ENCODE assay signal across 24 cellular contexts in genomic region chr9:126700903-126701819, GRCh38.
A peak's percentile ranks its signal among the peaks of the same experiment; 100 is the strongest.
DNase-seq lines count a peak whose midpoint lies in the region; ATAC-seq, FAIRE-seq and TF ChIP-seq lines count a peak whose summit lies in the region.
"Had no signal": no experiment of that assay in that cellular context is flagged by ENCODE, and none has a peak within 500 bp of the region (broad histone marks: within the 10 kb centered on the region; RNA-seq: fewer than 3 reads in every experiment).

No MANE protein-coding gene starts in this region.

- no peak overlapping the region for H3K4me2 ChIP-seq in neuronal stem cell (ENCODE audit: insufficient read depth, low read length, poor library complexity, severe bottlenecking)
- H3K4me2 ChIP-seq: BLaER1 treated with 17β-estradiol and CSF1 and Interleukin-3, amounts not matched to agents 10 nM and 100 nM had no signal

- H2BK5ac ChIP-seq in neuronal stem cell (ENCODE audit: low read length): peak overlapping the region; percentile 30

- H3K23ac ChIP-seq in neuronal stem cell (ENCODE audit: low read depth, low read length, poor library complexity): peak overlapping the region; percentile 27

- TF ChIP-seq POLR2A in H54 (IDR thresholded peaks at IDR 0.05; ENCODE audit: low read depth, low read length): no peak

- H3K4me3 ChIP-seq in coronary artery (no peak overlapping the region), neuronal stem cell (ENCODE audit: low read length in 2 of 2) (no peak overlapping the region)
- H3K4me3 ChIP-seq: BLaER1 treated with 17β-estradiol and CSF1 and Interleukin-3, amounts not matched to agents 10 nM and 100 nM; esophagus squamous epithelium; heart right ventricle; SK-N-MC; thyroid gland had no signal

- FAIRE-seq in H54 (lab: Jason Lieb, UNC): no peak

- WGBS in neuronal stem cell (ENCODE audit: extremely low coverage in 2 of 2, insufficient read length in 2 of 2, insufficient replicate concordance in 1 of 2), 2 donors: no CpG with 5 or more reads among the region's 14 CpGs

- H3K4ac ChIP-seq in neuronal stem cell (ENCODE audit: low read length): no peak overlapping the region

- H3K79me1 ChIP-seq in neuronal stem cell (ENCODE audit: low read depth, low read length): no peaks in the 10 kb centered on the region

- peak; percentile 14 for DNase-seq in left cardiac atrium
- DNase-seq in Right ventricle myocardium inferior (ENCODE audit: missing footprints): no peak
- DNase-seq in coronary artery (ENCODE audit: low spot score): peak; percentile 59
- no peak for DNase-seq in neuronal stem cell (ENCODE audit: low spot score)
- DNase-seq in H54 (ENCODE audit: insufficient read length, low spot score): no peak
- no peak for DNase-seq in NCI-H2171 treated with DMSO at 0.1 percent for 48 hours (lab: John Stamatoyannopoulos, UW)
- DNase-seq: activated CD4-positive, alpha-beta T cell treated with anti-CD3 and anti-CD28 coated beads, Interleukin-2, amount 10 ng/mL, durations not matched to agents 24 days and 14 days; activated CD8-positive, alpha-beta memory T cell treated with anti-CD3 and anti-CD28 coated beads, Interleukin-2, amount 10 ng/mL, durations not matched to agents 7 days and 5 days; activated naive CD4-positive, alpha-beta T cell treated with anti-CD3 and anti-CD28 coated beads for 36 hours; activated T-cell treated with anti-CD3 and anti-CD28 coated beads, Interleukin-2, amount 50 U/mL, for 72 hours; COR-L47; DMS79 treated with DMSO at 0.1 percent for 48 hours; esophagus squamous epithelium; foreskin melanocyte; heart right ventricle; mesenchymal stem cell; NCI-H1105; NCI-H2029 treated with DMSO at 0.1 percent for 48 hours; thyroid gland had no signal

- intact Hi-C loops in left cardiac atrium (cut with DNase I) (no loop called here), Right ventricle myocardium inferior (cut with DNase I) (no loop called here)

- H3K14ac ChIP-seq in neuronal stem cell (ENCODE audit: low read length): no peak overlapping the region

- H2AFZ ChIP-seq in neuronal stem cell (ENCODE audit: low read length): no peak overlapping the region

- no peak overlapping the region for H3K9ac ChIP-seq in neuronal stem cell (ENCODE audit: low read depth, low read length, poor library complexity)
- H3K9ac ChIP-seq: BLaER1 treated with 17β-estradiol and CSF1 and Interleukin-3, amounts not matched to agents 10 nM and 100 nM had no signal

- ATAC-seq in left cardiac atrium (no peak), Right ventricle myocardium inferior (no peak), GM21367 (IDR thresholded peaks at IDR 0.05; ENCODE audit: unreplicated experiment) (no peak)
- ATAC-seq: activated CD8-positive, alpha-beta memory T cell treated with anti-CD3 and anti-CD28 coated beads, Interleukin-2, amount 10 ng/mL, durations not matched to agents 7 days and 5 days; activated T-cell treated with anti-CD3 and anti-CD28 coated beads, Interleukin-2, amount 50 U/mL, for 72 hours; heart right ventricle; stimulated activated naive CD8-positive, alpha-beta T cell treated with anti-CD3 and anti-CD28 coated beads, Interleukin-15, amount 100 ng/mL, for 72 hours had no signal

- no peaks in the 10 kb centered on the region for H3K36me3 ChIP-seq in neuronal stem cell (replicated peaks in 1 of 2; ENCODE audit: control insufficient read depth in 2 of 2, insufficient read depth in 2 of 2, low read length in 2 of 2)
- H3K36me3 ChIP-seq: BLaER1 treated with 17β-estradiol and CSF1 and Interleukin-3, amounts not matched to agents 10 nM and 100 nM; esophagus squamous epithelium; heart right ventricle; thyroid gland had no signal

- H4K91ac ChIP-seq in neuronal stem cell (ENCODE audit: low read depth, low read length, poor library complexity): no peak overlapping the region

- H4K8ac ChIP-seq in neuronal stem cell (ENCODE audit: low read depth, low read length): no peak overlapping the region

- peaks cover 0 to 68% (median 28%) of the 10 kb centered on the region in 3 experiments for H3K27me3 ChIP-seq in neuronal stem cell (ENCODE audit: control insufficient read depth in 3 of 3, insufficient read depth in 3 of 3, low read depth in 1 of 3, low read length in 3 of 3)
- H3K27me3 ChIP-seq: thyroid gland had no signal

- no peak overlapping the region for H2BK120ac ChIP-seq in neuronal stem cell (ENCODE audit: low read depth, low read length)

- peaks cover 0 to 30% of the 10 kb centered on the region in 2 donors for H3K4me1 ChIP-seq in neuronal stem cell (ENCODE audit: control insufficient read depth in 2 of 2, insufficient read depth in 1 of 2, low read depth in 1 of 2, low read length in 2 of 2)

- peak overlapping the region; percentile 1 for H2BK15ac ChIP-seq in neuronal stem cell (ENCODE audit: low read length)

- H3K27ac ChIP-seq in coronary artery (no peak overlapping the region), neuronal stem cell (replicated peaks; ENCODE audit: low read length) (no peak overlapping the region)
- H3K27ac ChIP-seq: BLaER1 treated with 17β-estradiol and CSF1 and Interleukin-3, amounts not matched to agents 10 nM and 100 nM; esophagus squamous epithelium; heart right ventricle; SK-N-MC; thyroid gland; VCaP had no signal

- H2AK5ac ChIP-seq in neuronal stem cell (ENCODE audit: low read depth, low read length): peak overlapping the region; percentile 91

- no peak for TF ChIP-seq CTCF in coronary artery (IDR thresholded peaks at IDR 0.05)

- H2BK12ac ChIP-seq in neuronal stem cell (ENCODE audit: low read length): peak overlapping the region; percentile 18

- peak overlapping the region; percentile 44 for H3K18ac ChIP-seq in neuronal stem cell (ENCODE audit: low read length)

- no peaks in the 10 kb centered on the region for H3K9me3 ChIP-seq in neuronal stem cell (replicated peaks in 1 of 2; ENCODE audit: control insufficient read depth in 2 of 2, insufficient read depth in 1 of 2, low read depth in 1 of 2, low read length in 2 of 2)
- H3K9me3 ChIP-seq: BLaER1 treated with 17β-estradiol and CSF1 and Interleukin-3, amounts not matched to agents 10 nM and 100 nM; esophagus squamous epithelium; heart right ventricle; thyroid gland had no signal

Comparison
In these comparisons a context has a peak if more than half of its experiments do, and no peak if none do; other contexts are left out.
1. DNase-seq: peak in left cardiac atrium (single experiment) and coronary artery (single experiment); none in Right ventricle myocardium inferior (single experiment), neuronal stem cell (single experiment), H54 (single experiment) and NCI-H2171 treated with DMSO at 0.1 percent for 48 hours (single experiment).